Comparison of ENCODE assay signal across 8 cellular contexts in genomic region chr1:35640380-35641232, GRCh38. TPM values are rescaled to one million over a fixed set of nuclear protein-coding genes. Genes with fewer than 3 reads are reported as not detected.
DNase-seq lines count a peak whose midpoint lies in the region; ATAC-seq and TF ChIP-seq lines count a peak whose summit lies in the region.

No MANE protein-coding gene starts in this region.

- H3K27ac ChIP-seq in Peyer's patch (peak overlapping the region; percentile 79 to 93 (median 88)), trophoblast cell (ENCODE audit: low read depth, low read length) (no peak overlapping the region)

- peak overlapping the region; percentile 91 for H4K91ac ChIP-seq in trophoblast cell (ENCODE audit: low read depth, low read length)

- peaks cover 0 to 4% (median 0%) of the 10 kb centered on the region in 3 donors for H3K36me3 ChIP-seq in Peyer's patch
- peaks cover 0 to 2% of the 10 kb centered on the region in 2 experiments for H3K36me3 ChIP-seq in trophoblast cell (ENCODE audit: control insufficient read depth in 1 of 2, insufficient read depth in 2 of 2, low read length in 2 of 2)

- H3K4me1 ChIP-seq in Peyer's patch, result peaks cover 0 to 26% (median 11%) of the 10 kb centered on the region in 4 donors
- H3K4me1 ChIP-seq in trophoblast cell (ENCODE audit: control insufficient read depth in 1 of 2, insufficient read depth in 2 of 2, low read length in 2 of 2), result no peaks in the 10 kb centered on the region

- H2BK120ac ChIP-seq in trophoblast cell (ENCODE audit: insufficient read depth, low read length, poor library complexity), result peak overlapping the region; percentile 82

- TF ChIP-seq POLR2A in Peyer's patch (IDR thresholded peaks at IDR 0.05), result no peak

- no peak for DNase-seq in Peyer's patch
- DNase-seq in epithelial cell of esophagus (ENCODE audit: low read depth), result no peak
- peak in 1 of 2 donors; percentile 2 for DNase-seq in trophoblast cell
- DNase-seq in DMS153 treated with DMSO at 0.1 percent for 48 hours (lab: John Stamatoyannopoulos, UW; ENCODE audit: unreplicated experiment), result no peak
- DNase-seq in amniotic stem cell (lab: John Stamatoyannopoulos, UW), result no peak

- no CpG with 5 or more reads among the region's 29 CpGs for WGBS in trophoblast cell (ENCODE audit: extremely low coverage, insufficient coverage, insufficient read length)

- H2BK5ac ChIP-seq in trophoblast cell (ENCODE audit: low read depth, low read length, poor library complexity), result peak overlapping the region; percentile 71

- H2AK5ac ChIP-seq in trophoblast cell (ENCODE audit: low read length), result peak overlapping the region; percentile 84

- peaks cover 9% of the 10 kb centered on the region for H3K79me1 ChIP-seq in trophoblast cell (ENCODE audit: low read length)

- peak overlapping the region; percentile 96 for H3K9ac ChIP-seq in trophoblast cell (ENCODE audit: low read length)

- H4K8ac ChIP-seq in trophoblast cell (ENCODE audit: low read depth, low read length), result peak overlapping the region; percentile 93

- peaks cover 9% of the 10 kb centered on the region for H3K79me2 ChIP-seq in trophoblast cell (ENCODE audit: control insufficient read depth, insufficient read depth, low read length, poor library complexity)

- H3K23ac ChIP-seq in trophoblast cell (ENCODE audit: low read length), result no peak overlapping the region

- H3K4me2 ChIP-seq in trophoblast cell (ENCODE audit: low read length), result peak overlapping the region; percentile 74

- H3K18ac ChIP-seq in trophoblast cell (ENCODE audit: low read length), result peak overlapping the region; percentile 15

- ATAC-seq in GM21526 (IDR thresholded peaks at IDR 0.05; ENCODE audit: low FRiP score, unreplicated experiment) (peak; percentile 12), GM19452 (IDR thresholded peaks at IDR 0.05; ENCODE audit: unreplicated experiment) (no peak), HG02981 (IDR thresholded peaks at IDR 0.05; ENCODE audit: unreplicated experiment) (no peak)

- H3K9me3 ChIP-seq in Peyer's patch (no peaks in the 10 kb centered on the region), trophoblast cell (ENCODE audit: insufficient read depth, low read depth, low read length) (no peaks in the 10 kb centered on the region)

- peak overlapping the region; percentile 96 for H3K4ac ChIP-seq in trophoblast cell (ENCODE audit: low read depth, low read length)

- H4K12ac ChIP-seq in trophoblast cell (ENCODE audit: low read depth, low read length), result peak overlapping the region; percentile 86

- TF ChIP-seq CTCF in Peyer's patch (IDR thresholded peaks at IDR 0.05) (no peak), epithelial cell of esophagus (IDR thresholded peaks at IDR 0.05; ENCODE audit: insufficient read depth, low read depth, low read length, missing control alignments) (no peak)

- H3K14ac ChIP-seq in trophoblast cell (ENCODE audit: low read length), result peak overlapping the region; percentile 35

- H2AFZ ChIP-seq in trophoblast cell (ENCODE audit: insufficient read depth, low read length, poor library complexity), result no peak overlapping the region

- H3K27me3 ChIP-seq in Peyer's patch (no peaks in the 10 kb centered on the region), trophoblast cell (ENCODE audit: insufficient read depth, low read length) (no peaks in the 10 kb centered on the region)

- peak overlapping the region; percentile 65 to 98 (median 86) for H3K4me3 ChIP-seq in Peyer's patch
- H3K4me3 ChIP-seq in epithelial cell of esophagus (ENCODE audit: low read length), result peak overlapping the region; percentile 96
- peak overlapping the region; percentile 92 for H3K4me3 ChIP-seq in trophoblast cell (ENCODE audit: low read depth, low read length)

- H2BK12ac ChIP-seq in trophoblast cell (ENCODE audit: low read length), result no peak overlapping the region

RNA-seq across cellular contexts. Expression of gene PSMB2, which starts 0.7 kb away (rescaled TPM):
- 10 to 100 TPM; 31.5 to 79.2 (median 42.6) TPM for total RNA-seq in Peyer's patch
- 186 and 201 TPM in 2 replicates for polyA plus RNA-seq in trophoblast cell (2013)
